27 cellular contexts compared by ENCODE assay signal in genomic region chr16:69873783-69874182, GRCh38.
DNase-seq lines count a peak whose midpoint lies in the region; ATAC-seq, FAIRE-seq and TF ChIP-seq lines count a peak whose summit lies in the region.
"Had no signal": no experiment of that assay in that cellular context is flagged by ENCODE, and none has a peak within 500 bp of the region (broad histone marks: within the 10 kb centered on the region; RNA-seq: fewer than 3 reads in every experiment).

No MANE protein-coding gene starts in this region.

- peaks cover 11% of the 10 kb centered on the region for H3K4me1 Mint-ChIP-seq in T-helper 17 cell
- H3K4me1 Mint-ChIP-seq: B cell had no signal

- H3K27ac ChIP-seq in right cardiac atrium (ENCODE audit: low read length) (no peak overlapping the region), K562 (ENCODE audit: extremely low read depth, low read depth, low read length) (no peak overlapping the region), thyroid gland (peak overlapping the region; percentile 90 to 98 (median 97))
- H3K27ac ChIP-seq: 22Rv1; A549; BLaER1 treated with 17β-estradiol and CSF1 and Interleukin-3, amounts not matched to agents 10 nM and 100 nM; C4-2B had no signal

- H3K36me3 Mint-ChIP-seq in T-helper 17 cell (ENCODE audit: low read depth), result peaks cover 7% of the 10 kb centered on the region

- H3K36me3 ChIP-seq in K562 (ENCODE audit: control insufficient read depth, insufficient read depth, low read length) (peaks cover 8% of the 10 kb centered on the region; the same call in 2 of the 3 replicates), thyroid gland (no peaks in the 10 kb centered on the region)

- CTCF ChIA-PET in K562 (lab: Yijun Ruan, JAX; ENCODE audit: low intra/inter-chr PET ratio), result no interaction called here

- peak overlapping the region; percentile 67 for H3K27ac Mint-ChIP-seq in T-helper 17 cell
- H3K27ac Mint-ChIP-seq: B cell; CD4-positive, alpha-beta T cell; CD8-positive, alpha-beta T cell had no signal

- H3K9me1 ChIP-seq in K562 (ENCODE audit: control insufficient read depth, insufficient read depth, low read length), result no peaks in the 10 kb centered on the region

- no peaks in the 10 kb centered on the region for H3K79me2 ChIP-seq in K562 (ENCODE audit: control insufficient read depth, insufficient read depth, low read length)

- H3K27me3 ChIP-seq in right cardiac atrium (ENCODE audit: control insufficient read depth, insufficient read depth), result no peaks in the 10 kb centered on the region
- no peaks in the 10 kb centered on the region for H3K27me3 ChIP-seq in K562 (ENCODE audit: control insufficient read depth in 2 of 2, insufficient read depth in 2 of 2, low read length in 2 of 2)
- no peaks in the 10 kb centered on the region for H3K27me3 ChIP-seq in thyroid gland
- H3K27me3 ChIP-seq: BLaER1 treated with 17β-estradiol and CSF1 and Interleukin-3, amounts not matched to agents 10 nM and 100 nM had no signal

- H2AFZ ChIP-seq in K562 (ENCODE audit: low read depth, low read length), result no peak overlapping the region

- POLR2A ChIA-PET in K562 (lab: Yijun Ruan, JAX), result interaction anchor here (2.5 kb wide), 1 partner anchor 10 kb away, joined by 9 read pairs; no protein-coding TSS in a partner anchor

- no peak overlapping the region for H3K4me3 ChIP-seq in right cardiac atrium (ENCODE audit: low read length)
- H3K4me3 ChIP-seq in K562, result no peak overlapping the region
- H3K4me3 ChIP-seq in thyroid gland (replicated peaks in 1 of 3), result no peak overlapping the region
- H3K4me3 ChIP-seq: A549; BLaER1 treated with 17β-estradiol and CSF1 and Interleukin-3, amounts not matched to agents 10 nM and 100 nM; GM12878 had no signal

- 76% methylated on average over 3 of the region's 3 CpGs for WGBS in right cardiac atrium
- WGBS in K562 (ENCODE audit: insufficient coverage, low coverage, missing lambda C conversion rate), result 28% methylated on average over 3 of the region's 3 CpGs
- 84 to 95% methylated on average over 3 of the region's 3 CpGs for WGBS in thyroid gland, 2 donors

- no TSS peak for BruUV-seq in K562 (replicated peaks; lab: Mats Ljungman, UMichigan)

- in situ Hi-C loops in K562 (cut with MboI), result no loop called here

- TF ChIP-seq RAD21 in K562 (CRISPR knock-in tag; conservative IDR thresholded peaks at IDR 0.05 in 1 of 2, IDR thresholded peaks at IDR 0.05 in 1 of 2), result no peak

- intact Hi-C loops in Right ventricle myocardium superior (cut with DNase I), result no loop called here
- intact Hi-C loops in right cardiac atrium (cut with DNase I), result no loop called here
- intact Hi-C loops in K562 (cut with micrococcal nuclease), result no loop called here
- intact Hi-C loops in thyroid gland (cut with DNase I), result no loop called here

- TF ChIP-seq EP300 in K562 (IDR thresholded peaks at IDR 0.05; ENCODE audit: low read length), result no peak

- no peak for TF ChIP-seq POLR2A in K562 (conservative IDR thresholded peaks at IDR 0.05)
- no peak for TF ChIP-seq POLR2A in thyroid gland (IDR thresholded peaks at IDR 0.05)

- no peak for FAIRE-seq in K562 (lab: Jason Lieb, UNC)
- FAIRE-seq: A549, D721Med, GM12878, GM12892, GM18507 had no signal

- DNase-seq in Right ventricle myocardium superior, result no peak
- no peak for DNase-seq in right cardiac atrium
- no peak for DNase-seq in T-helper 17 cell
- no peak for DNase-seq in K562 (ENCODE audit: extremely low read depth in 1 of 4, low spot score in 3 of 4)
- DNase-seq in thyroid gland, result no peak
- DNase-seq in DMS114 treated with DMSO at 0.1 percent for 48 hours (lab: John Stamatoyannopoulos, UW; ENCODE audit: unreplicated experiment), result no peak
- no peak for DNase-seq in activated naive CD4-positive, alpha-beta T cell treated with anti-CD3 and anti-CD28 coated beads, Interleukin-2, amount 50 U/mL, for 16 hours
- DNase-seq: AML-193; Caco-2; Calu3; CD4-positive, alpha-beta T cell; CD8-positive, alpha-beta T cell; DMS153; DMS53; DMS79; DND-41; EL; GDM1 had no signal

- no peaks in the 10 kb centered on the region for H4K20me1 ChIP-seq in K562 (replicated peaks; ENCODE audit: control insufficient read depth, insufficient read depth, low read length)

- ATAC-seq in Right ventricle myocardium superior (ENCODE audit: poor library complexity) (peak; percentile 45), right cardiac atrium (no peak), T-helper 17 cell (no peak), K562 (no peak; the same call in 2 of the 3 replicates)
- ATAC-seq: A549; CD8-positive, alpha-beta T cell; GM12878 had no signal

- no peak overlapping the region for H3K4me3 Mint-ChIP-seq in T-helper 17 cell
- H3K4me3 Mint-ChIP-seq: B cell; CD4-positive, alpha-beta T cell; CD8-positive, alpha-beta T cell had no signal

- no peak overlapping the region for H3K9ac ChIP-seq in K562 (ENCODE audit: insufficient read depth in 1 of 2, low read depth in 2 of 2, low read length in 2 of 2)
- H3K9ac ChIP-seq: BLaER1 treated with 17β-estradiol and CSF1 and Interleukin-3, amounts not matched to agents 10 nM and 100 nM had no signal

- H3K4me1 ChIP-seq in right cardiac atrium (ENCODE audit: control insufficient read depth, insufficient read depth, low read length) (peaks cover 2% of the 10 kb centered on the region), K562 (replicated peaks in 1 of 2; ENCODE audit: control insufficient read depth in 2 of 2, insufficient read depth in 2 of 2, low read length in 2 of 2) (peaks cover 0 to 3% of the 10 kb centered on the region in 2 experiments; a peak in 2 of 5 replicates), thyroid gland (peaks cover 32 to 33% of the 10 kb centered on the region in 2 donors)
- H3K4me1 ChIP-seq: A549; BLaER1 treated with 17β-estradiol and CSF1 and Interleukin-3, amounts not matched to agents 10 nM and 100 nM; Caco-2 had no signal

- H3K9me3 ChIP-seq in right cardiac atrium (ENCODE audit: control insufficient read depth, low read length) (no peaks in the 10 kb centered on the region), T-helper 17 cell (ENCODE audit: control insufficient read depth, low read length, poor library complexity, severe bottlenecking) (no peaks in the 10 kb centered on the region), K562 (replicated peaks; ENCODE audit: control insufficient read depth, insufficient read depth, low read depth, low read length) (peaks cover 5% of the 10 kb centered on the region), thyroid gland (no peaks in the 10 kb centered on the region)
- H3K9me3 ChIP-seq: Caco-2 had no signal

- no peak overlapping the region for H3K4me2 ChIP-seq in K562 (ENCODE audit: insufficient read depth, low read length)
- H3K4me2 ChIP-seq: A549; BLaER1 treated with 17β-estradiol and CSF1 and Interleukin-3, amounts not matched to agents 10 nM and 100 nM had no signal

- TF ChIP-seq CTCF in K562 (IDR thresholded peaks at IDR 0.05 in 2 of 3, conservative IDR thresholded peaks at IDR 0.05 in 1 of 3; ENCODE audit: insufficient read depth in 2 of 3, low read depth in 1 of 3, low read length in 3 of 3) (no peak), thyroid gland (IDR thresholded peaks at IDR 0.05) (no peak)

- no peaks in the 10 kb centered on the region for H3K27me3 Mint-ChIP-seq in T-helper 17 cell
- H3K27me3 Mint-ChIP-seq: B cell; CD4-positive, alpha-beta T cell had no signal

TF ChIP-seq in K562, 482 proteins besides CTCF, POLR2A, EP300 and RAD21:
- TF ChIP-seq TCF3 (CRISPR knock-in tag; IDR thresholded peaks at IDR 0.05), result peak; percentile 65
- TF ChIP-seq TAL1 (IDR thresholded peaks at IDR 0.05), result peak; percentile 27; the same call in 1 of the 2 replicates
- TF ChIP-seq CREM (IDR thresholded peaks at IDR 0.05; ENCODE audit: low read depth), result no peak
- TF ChIP-seq LARP7 (IDR thresholded peaks at IDR 0.05), result no peak
TF ChIP-seq in K562: peak in this region for 2.

Comparison
In these comparisons a context has a peak if more than half of its experiments do, and no peak if none do; other contexts are left out.
1. H3K27ac ChIP-seq: peak in thyroid gland (3 of 3); none in right cardiac atrium (single experiment) and K562 (single experiment).